ENCODE assay signal across 23 cellular contexts in genomic region chr21:43001316-43001715, GRCh38. TPM values are rescaled to one million over a fixed set of nuclear protein-coding genes. Genes with fewer than 3 reads are reported as not detected.
DNase-seq lines count a peak whose midpoint lies in the region; ATAC-seq and TF ChIP-seq lines count a peak whose summit lies in the region.
"Had no signal": no experiment of that assay in that cellular context is flagged by ENCODE, and none has a peak within 500 bp of the region (broad histone marks: within the 10 kb centered on the region; RNA-seq: fewer than 3 reads in every experiment).

No MANE protein-coding gene starts in this region.

- POLR2A ChIA-PET in RWPE1 (lab: Yijun Ruan, JAX; ENCODE audit: low non-redundant PET): no interaction called here

- TF ChIP-seq EP300 in transverse colon (IDR thresholded peaks at IDR 0.05; ENCODE audit: low read depth): no peak

- no peak for ATAC-seq in HG02938 (IDR thresholded peaks at IDR 0.05; ENCODE audit: unreplicated experiment)
- ATAC-seq: activated naive CD4-positive, alpha-beta T cell treated with anti-CD3 and anti-CD28 coated beads, Interleukin-2, amount 50 U/mL, for 72 hours; foreskin keratinocyte; T-helper 17 cell had no signal

- CTCF ChIA-PET in RWPE1 (lab: Yijun Ruan, JAX): no interaction called here

- 40 to 71% methylated on average over 1 to 4 of the region's 4 CpGs for WGBS in transverse colon (ENCODE audit: low coverage in 1 of 2), 2 donors

- no peaks in the 10 kb centered on the region for H3K27me3 ChIP-seq in osteoblast (ENCODE audit: insufficient read depth, low read length)
- no peaks in the 10 kb centered on the region for H3K27me3 ChIP-seq in transverse colon
- H3K27me3 ChIP-seq: foreskin keratinocyte, ovary, SJSA1, suprapubic skin had no signal

- TF ChIP-seq POLR2A in transverse colon (IDR thresholded peaks at IDR 0.05): no peak

- DNase-seq in RWPE1 (ENCODE audit: low spot score): no peak
- peak; percentile 76 for DNase-seq in cerebellum (ENCODE audit: low spot score)
- DNase-seq in osteoblast (ENCODE audit: insufficient read length, low spot score, missing footprints): no peak
- DNase-seq in transverse colon: peak; percentile 10
- no peak for DNase-seq in NCI-H1417 treated with DMSO at 0.1 percent for 48 hours (lab: John Stamatoyannopoulos, UW)
- no peak for DNase-seq in activated CD4-positive, alpha-beta T cell treated with anti-CD3 and anti-CD28 coated beads for 1 hour
- DNase-seq: activated CD4-positive, alpha-beta T cell treated with anti-CD3 and anti-CD28 coated beads, Interleukin-2, amount 10 ng/mL, durations not matched to agents 24 days and 14 days; CD4-positive, alpha-beta T cell; foreskin keratinocyte; HCEC 1CT; islet precursor cell; KG1; naive B cell; NCI-H1694 treated with DMSO at 0.1 percent for 48 hours; NCI-H774; ovary; T-helper 17 cell had no signal

- no peaks in the 10 kb centered on the region for H3K9me3 ChIP-seq in osteoblast (ENCODE audit: low read depth, low read length)
- peaks cover 3 to 4% of the 10 kb centered on the region in 2 donors for H3K9me3 ChIP-seq in transverse colon
- H3K9me3 ChIP-seq: ovary, suprapubic skin had no signal

- H3K4me3 ChIP-seq in osteoblast (ENCODE audit: insufficient read depth, low read length) (no peak overlapping the region), transverse colon (no peak overlapping the region)
- H3K4me3 ChIP-seq: lung, ovary, SJSA1, suprapubic skin had no signal

- in situ Hi-C loops in transverse colon (cut with MboI; ENCODE audit: low pct_ligation_motif_present in 1 of 4, low pct_unique_long_range_greater_than_20kb in 1 of 4, low sequenced_read_pairs in 3 of 4): no loop called here

- intact Hi-C loops in transverse colon (cut with DNase I; ENCODE audit: low total_unique reads): no loop called here

- H3K4me2 ChIP-seq in osteoblast (ENCODE audit: insufficient read depth, low read length): no peak overlapping the region

- peaks cover 12% of the 10 kb centered on the region for H3K4me1 ChIP-seq in osteoblast (ENCODE audit: insufficient read depth, low read length)
- H3K4me1 ChIP-seq in transverse colon: peaks cover 0 to 13% (median 5%) of the 10 kb centered on the region in 4 donors
- H3K4me1 ChIP-seq: foreskin keratinocyte had no signal

- H2AFZ ChIP-seq in osteoblast (ENCODE audit: low read length): peak overlapping the region; percentile 16

- H3K79me2 ChIP-seq in osteoblast (ENCODE audit: insufficient read depth, low read length): peaks cover 14% of the 10 kb centered on the region

- TF ChIP-seq CTCF in RWPE1 (conservative IDR thresholded peaks at IDR 0.05; ENCODE audit: low read depth) (no peak), osteoblast (IDR thresholded peaks at IDR 0.05; ENCODE audit: extremely low read depth, low read depth, low read length) (no peak), transverse colon (IDR thresholded peaks at IDR 0.05) (no peak)

- H4K20me1 ChIP-seq in osteoblast (ENCODE audit: insufficient read depth, low read length): no peaks in the 10 kb centered on the region

- H3K27ac ChIP-seq in RWPE1: peak overlapping the region; percentile 39
- H3K27ac ChIP-seq in osteoblast (ENCODE audit: low read depth, low read length): no peak overlapping the region
- H3K27ac ChIP-seq in transverse colon: peak overlapping the region; percentile 41 to 66 (median 56)
- H3K27ac ChIP-seq: epithelial cell of prostate, foreskin keratinocyte, ovary, SJSA1, suprapubic skin had no signal

- H3K36me3 ChIP-seq in osteoblast (ENCODE audit: insufficient read depth, low read length): peaks cover 5% of the 10 kb centered on the region
- no peaks in the 10 kb centered on the region for H3K36me3 ChIP-seq in transverse colon
- H3K36me3 ChIP-seq: ovary had no signal

RNA-seq across cellular contexts. Expression of gene PKNOX1, which starts 27.0 kb away (rescaled TPM):
- 21.1 TPM for total RNA-seq in cerebellum
- total RNA-seq in osteoblast: 11.9 and 15.9 TPM in 2 replicates
- total RNA-seq in transverse colon: 100 to 1,000 TPM in 1 of 4 donors, 10 to 100 TPM in 2, 1 to 10 TPM in 1; 9.4 to 140 (median 25.1) TPM

Comparison
In these comparisons a context has a peak if more than half of its experiments do, and no peak if none do; other contexts are left out.
1. DNase-seq: peak in cerebellum (single experiment) and transverse colon (single experiment); none in RWPE1 (single experiment), osteoblast (single experiment), NCI-H1417 treated with DMSO at 0.1 percent for 48 hours (single experiment) and activated CD4-positive, alpha-beta T cell treated with anti-CD3 and anti-CD28 coated beads for 1 hour (single experiment).